1 cellular context compared by ENCODE assay signal in the genomic region with DNA sequence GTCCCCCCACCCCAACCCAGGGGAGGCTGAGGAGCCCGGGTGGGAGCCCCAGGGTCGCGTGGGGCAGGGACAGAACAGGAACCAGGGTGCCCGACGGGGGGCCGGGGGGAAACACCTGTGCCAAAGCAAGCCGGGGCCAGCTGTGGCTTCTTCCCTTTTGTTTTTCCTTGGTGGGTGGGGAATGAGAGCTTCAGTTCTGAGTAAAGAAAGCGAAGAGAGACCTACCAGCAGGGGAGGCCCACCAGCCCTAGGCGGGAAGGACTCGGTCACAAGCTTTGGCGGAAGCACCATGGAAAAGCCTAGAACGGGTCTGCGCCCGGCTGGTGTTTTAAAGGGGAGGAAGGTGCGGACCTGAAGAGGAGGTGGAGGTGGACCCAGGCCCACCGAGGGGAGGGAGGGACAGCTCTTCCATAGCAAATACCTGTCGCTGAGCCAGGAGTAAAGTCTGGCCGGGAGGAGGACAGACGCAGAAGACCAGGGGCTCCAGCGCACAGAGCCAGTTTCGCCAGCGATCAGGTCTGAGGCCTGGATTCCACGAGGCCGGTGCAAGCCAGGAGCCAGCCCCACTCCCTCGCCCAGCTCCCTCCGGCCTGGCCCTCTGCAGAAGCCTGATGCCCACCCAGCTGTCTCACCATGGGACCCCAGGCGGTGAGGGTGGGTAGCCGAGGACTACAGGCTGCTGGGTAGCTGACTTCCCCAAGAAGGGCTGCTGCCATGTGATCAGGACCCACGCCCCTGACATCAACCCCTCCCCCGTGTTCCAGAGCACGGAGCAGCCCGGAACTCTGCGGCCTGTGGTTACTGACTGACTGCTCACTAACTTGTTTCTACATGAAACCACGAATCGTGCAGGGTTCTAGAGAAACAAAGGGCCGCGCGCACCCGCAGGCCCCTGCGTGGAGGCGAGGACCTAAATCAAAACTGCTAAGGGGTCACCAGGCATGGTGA.
TF ChIP-seq lines count a peak whose summit lies in the region.

No MANE protein-coding gene starts in this region.

TF ChIP-seq in IMR-90, 13 proteins besides CTCF, POLR2A, EP300 and RAD21:
- TF ChIP-seq SMC3 (IDR thresholded peaks at IDR 0.05; ENCODE audit: low read depth, low read length): no peak
- TF ChIP-seq MAFK (IDR thresholded peaks at IDR 0.05; ENCODE audit: low read depth, low read length): no peak
